2 cellular contexts compared by ENCODE assay signal in genomic region chr5:69435276-69435884, GRCh38. TPM values are rescaled to one million over a fixed set of nuclear protein-coding genes. Genes with fewer than 3 reads are reported as not detected.
"Had no signal": no experiment of that assay in that cellular context is flagged by ENCODE, and none has a peak within 500 bp of the region (broad histone marks: within the 10 kb centered on the region; RNA-seq: fewer than 3 reads in every experiment).

No MANE protein-coding gene starts in this region.

RNA-seq across cellular contexts. Expression of gene MARVELD2, which starts 20.5 kb away (rescaled TPM):
- total RNA-seq: myocyte had no signal
- polyA plus RNA-seq: immature natural killer cell had no signal
